In the genomic region with DNA sequence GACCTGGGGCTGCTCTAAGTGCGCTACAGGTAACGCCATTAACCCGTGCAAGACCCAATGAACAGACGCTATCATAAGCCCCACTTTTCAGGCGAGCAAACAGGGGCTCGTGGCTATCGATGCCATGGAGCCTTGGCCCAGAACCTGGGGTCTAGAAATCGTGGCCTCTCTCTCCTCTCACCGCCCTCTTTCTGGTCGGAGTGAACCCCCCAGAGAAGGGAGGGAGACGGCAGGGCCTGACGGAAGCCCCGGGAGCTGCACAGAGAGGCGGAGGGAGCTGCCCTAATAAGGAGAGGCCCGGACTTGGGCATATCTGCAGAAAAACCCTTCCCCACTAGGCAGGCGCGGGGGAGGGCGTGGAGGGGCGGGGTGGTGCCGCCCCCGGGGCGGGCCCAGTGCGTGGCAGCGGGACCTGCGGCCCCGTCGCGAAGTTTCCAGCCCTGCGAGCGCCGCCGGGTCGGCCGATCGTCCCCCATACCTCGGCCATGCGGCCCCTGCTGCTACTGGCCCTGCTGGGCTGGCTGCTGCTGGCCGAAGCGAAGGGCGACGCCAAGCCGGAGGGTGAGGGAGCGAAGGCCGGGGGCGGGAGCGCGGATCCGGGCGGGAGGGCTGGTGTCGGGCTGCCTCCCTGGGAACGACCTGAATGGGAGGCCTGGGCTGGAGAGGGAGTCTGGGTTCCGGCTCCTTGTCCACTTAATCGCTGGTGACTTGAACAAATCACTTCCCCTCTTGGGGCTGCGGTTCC, we compare ENCODE assay signal across 8 cellular contexts. TPM values are rescaled to one million over a fixed set of nuclear protein-coding genes. Genes with fewer than 3 reads are reported as not detected.
A peak's percentile ranks its signal among the peaks of the same experiment; 100 is the strongest.
DNase-seq lines count a peak whose midpoint lies in the region; ATAC-seq, FAIRE-seq and TF ChIP-seq lines count a peak whose summit lies in the region.

A gene (plus strand): TSS at position 423 of the 745 bp plus-strand sequence. CDS start 63 bp downstream, at position 486.

- H3K36me3 ChIP-seq in HepG2 (replicated peaks in 1 of 2; ENCODE audit: control insufficient read depth in 1 of 2, insufficient read depth in 2 of 2, low read length in 2 of 2): 0 out of 5 replicates have a peak, but pooled peaks cover 0 to 3% of the 10 kb centered on the region in 2 experiments

- FAIRE-seq in HepG2 (lab: Jason Lieb, UNC): peak; percentile 18

- peak within 1 kb of the TSS; percentile 84 for H3K27ac ChIP-seq in HepG2 (ENCODE audit: extremely low read length, insufficient read depth, low read length)

- no peaks in the 10 kb centered on the region for H3K27me3 Mint-ChIP-seq in dendritic cell treated with granulocyte-macrophage colony-stimulating factor and Interleukin-4, amounts not matched to agents 40 ng/mL and 50 ng/mL, for 4 days

- 4% methylated on average over 14 of the region's 54 CpGs for WGBS in HepG2 (ENCODE audit: low lambda C conversion rate)

- H3K4me3 Mint-ChIP-seq in dendritic cell treated with granulocyte-macrophage colony-stimulating factor and Interleukin-4, amounts not matched to agents 40 ng/mL and 50 ng/mL, for 4 days: peak within 1 kb of the TSS; percentile 83

- H3K27ac Mint-ChIP-seq in dendritic cell treated with granulocyte-macrophage colony-stimulating factor and Interleukin-4, amounts not matched to agents 40 ng/mL and 50 ng/mL, for 4 days: peak within 1 kb of the TSS; percentile 85

- peaks cover 22% of the 10 kb centered on the region for H3K79me2 ChIP-seq in HepG2 (ENCODE audit: insufficient read depth, low read length)

- in situ Hi-C loops in HepG2 (cut with HindIII; ENCODE audit: extremely low pct_ligation_motif_present, low pct_unique_long_range_greater_than_20kb): no loop called here

- peak; percentile 44; the same call in 1 of the 2 replicates for TF ChIP-seq RAD21 in HepG2 (CRISPR knock-in tag; IDR thresholded peaks at IDR 0.05)

- peak within 1 kb of the TSS; percentile 77 to 89 (median 82) for H3K4me3 ChIP-seq in HepG2 (replicated peaks in 1 of 3; ENCODE audit: insufficient read depth in 1 of 3, low read depth in 2 of 3, low read length in 3 of 3)

- no peaks in the 10 kb centered on the region; a peak in 1 of 5 replicates for H3K27me3 ChIP-seq in HepG2 (ENCODE audit: control insufficient read depth in 1 of 2, insufficient read depth in 2 of 2, low read length in 2 of 2)

- H3K9me3 Mint-ChIP-seq in dendritic cell treated with granulocyte-macrophage colony-stimulating factor and Interleukin-4, amounts not matched to agents 40 ng/mL and 50 ng/mL, for 4 days: no peaks in the 10 kb centered on the region

- peak within 1 kb of the TSS; percentile 87 for H3K9ac ChIP-seq in HepG2 (ENCODE audit: insufficient read depth, low read depth, low read length)

- H3K4me1 ChIP-seq in HepG2 (ENCODE audit: insufficient read depth, low read length): peaks cover 73% of the 10 kb centered on the region

- CTCF ChIA-PET in HepG2 (lab: Yijun Ruan, JAX; ENCODE audit: low intra/inter-chr PET ratio, low total read pairs): no interaction called here

- BruUV-seq in HepG2 (replicated peaks; lab: Mats Ljungman, UMichigan): no TSS peak

- peak; percentile 71 to 83 for DNase-seq in AML-193 (lab: John Stamatoyannopoulos, UW)
- DNase-seq in NCI-H748 (lab: John Stamatoyannopoulos, UW; ENCODE audit: unreplicated experiment): peak; percentile 67
- peak; percentile 84 for DNase-seq in activated CD4-positive, alpha-beta T cell treated with anti-CD3 and anti-CD28 coated beads, Interleukin-2, amount 50 U/mL, for 1 hour
- DNase-seq in HepG2 (ENCODE audit: low spot score): peak; percentile 79
- peak; percentile 77 for DNase-seq in stimulated activated CD4-positive, alpha-beta T cell treated with anti-CD3 and anti-CD28 coated beads, Interleukin-2, amount 100 ng/mL, for 4 hours (ENCODE audit: low read depth)

- peaks cover 37% of the 10 kb centered on the region for H3K36me3 Mint-ChIP-seq in dendritic cell treated with granulocyte-macrophage colony-stimulating factor and Interleukin-4, amounts not matched to agents 40 ng/mL and 50 ng/mL, for 4 days (ENCODE audit: low read depth)

- intact Hi-C loops in dendritic cell treated with granulocyte-macrophage colony-stimulating factor and Interleukin-4, amounts not matched to agents 40 ng/mL and 50 ng/mL, for 4 days (cut with micrococcal nuclease): loop anchor here (1.0 to 5.0 kb wide), 2 partner anchors 8 to 43 kb away; a partner anchor contains a TSS
- intact Hi-C loops in HepG2 (cut with micrococcal nuclease; ENCODE audit: unreplicated experiment): no loop called here

- peak; percentile 59 to 91 for TF ChIP-seq POLR2A in HepG2 (IDR thresholded peaks at IDR 0.05; ENCODE audit: insufficient read depth in 1 of 2, low read depth in 2 of 2, low read length in 2 of 2)

- no peaks in the 10 kb centered on the region for H3K9me3 ChIP-seq in HepG2 (ENCODE audit: low read length)

- no peak; the same call in 1 of the 2 replicates for TF ChIP-seq CTCF in HepG2 (CRISPR knock-in tag; IDR thresholded peaks at IDR 0.05)

- peak within 1 kb of the TSS; percentile 100 for H3K4me2 ChIP-seq in HepG2 (ENCODE audit: low read depth, low read length)

- TF ChIP-seq EP300 in HepG2 (IDR thresholded peaks at IDR 0.05; ENCODE audit: low read depth in 2 of 2, low read length in 2 of 2): no peak
- peak; percentile 20; the same call in 1 of the 2 replicates for TF ChIP-seq EP300 in HepG2 (CRISPR knock-in tag; IDR thresholded peaks at IDR 0.05; ENCODE audit: borderline replicate concordance)

- peak within 1 kb of the TSS; percentile 5 for H2AFZ ChIP-seq in HepG2 (ENCODE audit: low read length)

- H3K4me1 Mint-ChIP-seq in dendritic cell treated with granulocyte-macrophage colony-stimulating factor and Interleukin-4, amounts not matched to agents 40 ng/mL and 50 ng/mL, for 4 days (ENCODE audit: low read depth): peaks cover 43% of the 10 kb centered on the region

- POLR2A ChIA-PET in HepG2 (lab: Yijun Ruan, JAX): interaction anchor here (0.6 to 1.4 kb wide), 14 partner anchors 8 to 198 kb away, joined by 3 to 41 read pairs (median 4); a partner anchor contains a TSS

- H4K20me1 ChIP-seq in HepG2 (ENCODE audit: insufficient read depth, low read length): no peaks in the 10 kb centered on the region

- ATAC-seq in GM19035 (IDR thresholded peaks at IDR 0.05; ENCODE audit: unreplicated experiment): peak; percentile 80
- peak; percentile 91 for ATAC-seq in HG03354 (IDR thresholded peaks at IDR 0.05; ENCODE audit: poor library complexity, severe bottlenecking, unreplicated experiment)
- peak; percentile 95 for ATAC-seq in HepG2

TF ChIP-seq in HepG2, 621 proteins besides CTCF, POLR2A, EP300 and RAD21 (continues in another document):
- TF ChIP-seq, protein P1, sequence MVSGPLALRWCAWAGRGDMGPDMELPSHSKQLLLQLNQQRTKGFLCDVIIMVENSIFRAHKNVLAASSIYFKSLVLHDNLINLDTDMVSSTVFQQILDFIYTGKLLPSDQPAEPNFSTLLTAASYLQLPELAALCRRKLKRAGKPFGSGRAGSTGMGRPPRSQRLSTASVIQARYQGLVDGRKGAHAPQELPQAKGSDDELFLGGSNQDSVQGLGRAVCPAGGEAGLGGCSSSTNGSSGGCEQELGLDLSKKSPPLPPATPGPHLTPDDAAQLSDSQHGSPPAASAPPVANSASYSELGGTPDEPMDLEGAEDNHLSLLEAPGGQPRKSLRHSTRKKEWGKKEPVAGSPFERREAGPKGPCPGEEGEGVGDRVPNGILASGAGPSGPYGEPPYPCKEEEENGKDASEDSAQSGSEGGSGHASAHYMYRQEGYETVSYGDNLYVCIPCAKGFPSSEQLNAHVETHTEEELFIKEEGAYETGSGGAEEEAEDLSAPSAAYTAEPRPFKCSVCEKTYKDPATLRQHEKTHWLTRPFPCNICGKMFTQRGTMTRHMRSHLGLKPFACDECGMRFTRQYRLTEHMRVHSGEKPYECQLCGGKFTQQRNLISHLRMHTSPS (CRISPR knock-in tag; IDR thresholded peaks at IDR 0.05; ENCODE audit: low read depth): no peak; the same call in 1 of the 2 replicates
- TF ChIP-seq ZNF891 (CRISPR knock-in tag; IDR thresholded peaks at IDR 0.05) (peak; percentile 87), ZNF598 (CRISPR knock-in tag; IDR thresholded peaks at IDR 0.05; ENCODE audit: borderline replicate concordance) (peak; percentile 84; the same call in 1 of the 2 replicates), SUZ12 (IDR thresholded peaks at IDR 0.05; ENCODE audit: low read depth, low read length) (no peak), RNF2 (conservative IDR thresholded peaks at IDR 0.05; ENCODE audit: low read depth) (no peak), ZNF572 (CRISPR knock-in tag; IDR thresholded peaks at IDR 0.05) (0 out of 2 replicates have a peak, but pooled peaks have one; percentile 29)
- TF ChIP-seq, protein P2, sequence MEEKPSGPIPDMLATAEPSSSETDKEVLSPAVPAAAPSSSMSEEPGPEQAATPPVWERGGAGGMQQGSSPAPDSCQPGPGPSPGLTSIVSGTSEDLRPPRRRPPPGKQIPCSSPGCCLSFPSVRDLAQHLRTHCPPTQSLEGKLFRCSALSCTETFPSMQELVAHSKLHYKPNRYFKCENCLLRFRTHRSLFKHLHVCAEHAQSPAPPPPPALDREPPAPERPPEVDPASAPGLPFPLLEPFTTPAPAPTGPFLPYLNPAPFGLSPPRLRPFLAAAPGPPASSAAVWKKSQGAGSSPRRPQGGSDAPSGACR (CRISPR knock-in tag; IDR thresholded peaks at IDR 0.05): no peak

RNA-seq across cellular contexts. Expression of the gene that starts here (rescaled TPM):
- 31.0 and 70.1 TPM in 2 replicates for total RNA-seq in HepG2 (2016; rRNA removed; fragmentation: Illumina TruSeq; extraction: Trizol)
- total RNA-seq in HepG2 (2016; cell fraction: cytosol; rRNA removed; fragmentation: Illumina TruSeq; extraction: Trizol; ENCODE audit: low read depth): 8.1 and 9.3 TPM in 2 replicates
- 23.8 and 71.6 TPM in 2 replicates for total RNA-seq in HepG2 (2016; cell fraction: insoluble cytoplasmic fraction; rRNA removed; fragmentation: Illumina TruSeq; extraction: Trizol)
- 22.0 and 25.0 TPM in 2 replicates for total RNA-seq in HepG2 (2016; cell fraction: membrane; rRNA removed; fragmentation: Illumina TruSeq; extraction: Trizol)
- total RNA-seq in HepG2 (2016; cell fraction: nucleus; rRNA removed; fragmentation: Illumina TruSeq; extraction: Trizol): 69.1 and 83.4 TPM in 2 replicates
- polyA plus RNA-seq in HepG2 (2011; rRNA removed): 318 and 361 TPM in 2 replicates
- polyA plus RNA-seq in HepG2 (2011; cell fraction: cytosol; rRNA removed): 268 and 334 TPM in 2 replicates
- polyA plus RNA-seq in HepG2 (2011; cell fraction: nucleus; rRNA removed): 289 and 340 TPM in 2 replicates
- 213 and 215 TPM in 2 replicates for polyA plus RNA-seq in HepG2 (2012)
- 10.1 and 11.2 TPM in 2 replicates for polyA plus RNA-seq in HepG2 (2016; cell fraction: cytosol; fragmentation: Illumina TruSeq; extraction: Trizol; ENCODE audit: low read depth)
- 27.4 and 35.7 TPM in 2 replicates for polyA plus RNA-seq in HepG2 (2016; cell fraction: insoluble cytoplasmic fraction; fragmentation: Illumina TruSeq; extraction: Trizol; ENCODE audit: low read depth)
- 15.6 and 19.4 TPM in 2 replicates for polyA plus RNA-seq in HepG2 (2016; cell fraction: membrane; fragmentation: Illumina TruSeq; extraction: Trizol; ENCODE audit: low read depth)
- polyA plus RNA-seq in HepG2 (2016; cell fraction: nucleus; fragmentation: Illumina TruSeq; extraction: Trizol; ENCODE audit: insufficient read depth, low read depth): 135 and 151 TPM in 2 replicates
- polyA minus RNA-seq in HepG2 (2011; rRNA and poly(A)+ RNA removed; ENCODE audit: low replicate concordance): 131 and 463 TPM in 2 replicates
- polyA minus RNA-seq in HepG2 (2011; cell fraction: cytosol; rRNA and poly(A)+ RNA removed): 175 and 181 TPM in 2 replicates
- polyA minus RNA-seq in HepG2 (2011; cell fraction: nucleus; rRNA and poly(A)+ RNA removed): 85.1 and 85.4 TPM in 2 replicates

Comparison
In these comparisons a context has a peak if more than half of its experiments do, and no peak if none do; other contexts are left out.
1. Peak in every context shown above with its lines: DNase-seq, ATAC-seq, H3K4me3 ChIP-seq and H3K27ac ChIP-seq.